ENCODE assay signal across 15 cellular contexts in genomic region chr22:33792837-33793236, GRCh38.
DNase-seq lines count a peak whose midpoint lies in the region; ATAC-seq, FAIRE-seq and TF ChIP-seq lines count a peak whose summit lies in the region.
"Had no signal": no experiment of that assay in that cellular context is flagged by ENCODE, and none has a peak within 500 bp of the region (broad histone marks: within the 10 kb centered on the region; RNA-seq: fewer than 3 reads in every experiment).

No MANE protein-coding gene starts in this region.

- dilution Hi-C loops in IMR-90 (cut with HindIII; ENCODE audit: low sequenced_read_pairs, unreplicated experiment), result no loop called here

- no TSS peak for BruUV-seq in IMR-90 (replicated peaks; lab: Mats Ljungman, UMichigan)

- FAIRE-seq in GM19239 (lab: Jason Lieb, UNC), result no peak

- no peak overlapping the region for H3K14ac ChIP-seq in IMR-90 (replicated peaks; ENCODE audit: low read depth, low read length)

- CTCF ChIA-PET in IMR-90 (lab: Yijun Ruan, JAX), result no interaction called here

- H4K5ac ChIP-seq in IMR-90 (ENCODE audit: low read depth, low read length), result no peak overlapping the region

- no peaks in the 10 kb centered on the region for H4K20me1 ChIP-seq in IMR-90 (ENCODE audit: insufficient read depth, low read length)

- H3K9me3 ChIP-seq in IMR-90 (ENCODE audit: control insufficient read depth, insufficient read depth, low read length) (peaks cover 6% of the 10 kb centered on the region), heart right ventricle (peaks cover 0 to 23% (median 12%) of the 10 kb centered on the region in 11 donors), prostate gland (no peaks in the 10 kb centered on the region)

- ATAC-seq in IMR-90 (ENCODE audit: low read depth) (no peak), heart right ventricle (peak in 5 of 8 donors; percentile 17 to 61 (median 51)), HG02623 (IDR thresholded peaks at IDR 0.05; ENCODE audit: unreplicated experiment) (no peak), HG03025 (IDR thresholded peaks at IDR 0.05; ENCODE audit: low FRiP score, unreplicated experiment) (no peak), HG03045 (IDR thresholded peaks at IDR 0.05; ENCODE audit: unreplicated experiment) (no peak)
- ATAC-seq: HCT116; left colon; naive thymus-derived CD4-positive, alpha-beta T cell had no signal

- TF ChIP-seq POLR2A in IMR-90 (IDR thresholded peaks at IDR 0.05; ENCODE audit: low read depth, low read length) (no peak), prostate gland (IDR thresholded peaks at IDR 0.05) (no peak)

- H3K4me3 ChIP-seq in IMR-90 (ENCODE audit: insufficient read depth, low read depth, low read length) (no peak overlapping the region), heart right ventricle (peak overlapping the region in 1 of 10 donors; percentile 12), prostate gland (no peak overlapping the region)
- H3K4me3 ChIP-seq: PC-9 had no signal

- H4K8ac ChIP-seq in IMR-90 (ENCODE audit: low read depth in 2 of 2, low read length in 2 of 2), result peak overlapping the region in 1 of 2 experiments; percentile 44; a peak in 1 of 4 replicates

- no peaks in the 10 kb centered on the region for H3K36me3 ChIP-seq in IMR-90 (ENCODE audit: control insufficient read depth, insufficient read depth, low read length)
- no peaks in the 10 kb centered on the region for H3K36me3 ChIP-seq in heart right ventricle
- no peaks in the 10 kb centered on the region for H3K36me3 ChIP-seq in prostate gland

- peaks cover 6 to 15% of the 10 kb centered on the region in 2 experiments; a peak in 2 of 4 replicates for H3K79me1 ChIP-seq in IMR-90 (ENCODE audit: low read depth in 1 of 2, low read length in 2 of 2)

- TF ChIP-seq CTCF in IMR-90 (conservative IDR thresholded peaks at IDR 0.05; ENCODE audit: low read depth, low read length), result no peak
- no peak for TF ChIP-seq CTCF in heart right ventricle (IDR thresholded peaks at IDR 0.05)
- no peak for TF ChIP-seq CTCF in prostate gland (IDR thresholded peaks at IDR 0.05)

- H3K9me1 ChIP-seq in IMR-90 (ENCODE audit: insufficient read depth, low read length), result no peaks in the 10 kb centered on the region; the same call in 1 of the 2 replicates

- H4K91ac ChIP-seq in IMR-90 (ENCODE audit: insufficient read depth, low read depth, low read length), result no peak overlapping the region

- DNase-seq in AG20443 (ENCODE audit: low spot score) (peak; percentile 51), IMR-90 (no peak), heart right ventricle (no peak), prostate gland (ENCODE audit: low spot score) (no peak), GM19239 (ENCODE audit: insufficient read length, low spot score) (no peak)
- DNase-seq: activated naive CD4-positive, alpha-beta T cell treated with anti-CD3 and anti-CD28 coated beads, Interleukin-2, amount 50 U/mL, for 16 hours; effector CD4-positive, alpha-beta T cell; left colon; naive thymus-derived CD4-positive, alpha-beta T cell; NCI-H2081; PC-9 had no signal

- H3K9ac ChIP-seq in IMR-90 (ENCODE audit: low read depth, low read length), result no peak overlapping the region

- no peak overlapping the region for H2AK5ac ChIP-seq in IMR-90 (ENCODE audit: low read depth, low read length)

- H2AFZ ChIP-seq in IMR-90 (replicated peaks; ENCODE audit: low read length, poor library complexity), result peak overlapping the region; percentile 28
- H2AFZ ChIP-seq: PC-9 had no signal

- no peak overlapping the region for H2BK20ac ChIP-seq in IMR-90 (ENCODE audit: low read depth, low read length)

- no peak overlapping the region for H3K27ac ChIP-seq in IMR-90 (ENCODE audit: insufficient read depth, low read length)
- peak overlapping the region in 6 of 10 donors; percentile 8 to 69 (median 52) for H3K27ac ChIP-seq in heart right ventricle
- peak overlapping the region; percentile 0 to 43 for H3K27ac ChIP-seq in prostate gland
- H3K27ac ChIP-seq: PC-9 had no signal

- no peak overlapping the region for H2BK15ac ChIP-seq in IMR-90 (ENCODE audit: low read depth, low read length)

- H3K4me1 ChIP-seq in IMR-90 (ENCODE audit: control insufficient read depth, insufficient read depth, low read length) (peaks cover 4% of the 10 kb centered on the region; the same call in 1 of the 2 replicates), heart right ventricle (peaks cover 0 to 39% (median 14%) of the 10 kb centered on the region in 9 donors), prostate gland (replicated peaks) (no peaks in the 10 kb centered on the region)

- H2AK9ac ChIP-seq in IMR-90 (replicated peaks; ENCODE audit: low read depth, low read length, poor library complexity), result no peak overlapping the region

- in situ Hi-C loops in IMR-90 (cut with MboI; ENCODE audit: low sequenced_read_pairs), result no loop called here

- no peak overlapping the region for H3K56ac ChIP-seq in IMR-90 (ENCODE audit: extremely low read depth, insufficient read depth, low read length)

- no peak for TF ChIP-seq RAD21 in IMR-90 (IDR thresholded peaks at IDR 0.05; ENCODE audit: low read length)

- H3K18ac ChIP-seq in IMR-90 (ENCODE audit: low read depth, low read length), result no peak overlapping the region

- no peak overlapping the region for H3K23ac ChIP-seq in IMR-90 (ENCODE audit: low read depth, low read length)

- no CpG with 5 or more reads among the region's 7 CpGs for WGBS in IMR-90 (ENCODE audit: extremely low coverage in 2 of 2, insufficient read length in 1 of 2), 2 experiments
- WGBS in heart right ventricle, 2 donors, result 35 to 41% methylated on average over 7 of the region's 7 CpGs
- WGBS in prostate gland, result 4% methylated on average over 7 of the region's 7 CpGs

- no peak overlapping the region for H2BK5ac ChIP-seq in IMR-90 (ENCODE audit: low read depth, low read length, poor library complexity, severe bottlenecking)

- no peaks in the 10 kb centered on the region for H3K27me3 ChIP-seq in IMR-90 (ENCODE audit: control insufficient read depth, insufficient read depth, low read length)
- no peaks in the 10 kb centered on the region for H3K27me3 ChIP-seq in heart right ventricle
- no peaks in the 10 kb centered on the region for H3K27me3 ChIP-seq in prostate gland (replicated peaks; ENCODE audit: insufficient read depth)

- peak overlapping the region; percentile 1; the same call in 1 of the 2 replicates for H3K4me2 ChIP-seq in IMR-90 (ENCODE audit: low read depth, low read length)
- H3K4me2 ChIP-seq: PC-9 had no signal

- H3K4ac ChIP-seq in IMR-90 (ENCODE audit: low read depth, low read length), result no peak overlapping the region

- POLR2A ChIA-PET in IMR-90 (lab: Charles Lee; ENCODE audit: unreplicated experiment), result no interaction called here

- no peak overlapping the region for H2BK120ac ChIP-seq in IMR-90 (ENCODE audit: low read depth, low read length)

- intact Hi-C loops in IMR-90 (cut with micrococcal nuclease) (loop anchor here (5.0 kb wide), 1 partner anchor 59 kb away; no protein-coding TSS in a partner anchor), heart right ventricle (cut with DNase I) (loop anchor here in 1 of 10 donors (10.0 kb wide), 1 partner anchor 418 kb away; no protein-coding TSS in a partner anchor), prostate gland (cut with DNase I) (loop anchor here (10.0 kb wide), 2 partner anchors 122 to 268 kb away; no protein-coding TSS in a partner anchor)

TF ChIP-seq in IMR-90, 13 proteins besides CTCF, POLR2A, EP300 and RAD21:
- TF ChIP-seq RFX5 (IDR thresholded peaks at IDR 0.05; ENCODE audit: low read depth, low read length) (no peak), SMC3 (IDR thresholded peaks at IDR 0.05; ENCODE audit: low read depth, low read length) (no peak), MAFK (IDR thresholded peaks at IDR 0.05; ENCODE audit: low read depth, low read length) (no peak), CEBPB (IDR thresholded peaks at IDR 0.05; ENCODE audit: low read depth, low read length) (no peak)

Comparison
In these comparisons a context has a peak if more than half of its experiments do, and no peak if none do; other contexts are left out.
1. ATAC-seq: peak in heart right ventricle (5 of 8); none in IMR-90 (single experiment), HG02623 (single experiment), HG03025 (single experiment) and HG03045 (single experiment).